Comparison of ENCODE assay signal across 19 cellular contexts in genomic region chr19:34692541-34692940, GRCh38. TPM values are rescaled to one million over a fixed set of nuclear protein-coding genes. Genes with fewer than 3 reads are reported as not detected.
DNase-seq lines count a peak whose midpoint lies in the region; ATAC-seq and TF ChIP-seq lines count a peak whose summit lies in the region.
"Had no signal": no experiment of that assay in that cellular context is flagged by ENCODE, and none has a peak within 500 bp of the region (broad histone marks: within the 10 kb centered on the region; RNA-seq: fewer than 3 reads in every experiment).

No MANE protein-coding gene starts in this region.

- no peak for TF ChIP-seq CTCF in Panc1 (IDR thresholded peaks at IDR 0.05)

- 42% methylated on average over 2 of the region's 2 CpGs for WGBS in right cardiac atrium

- H3K9me3 ChIP-seq in right cardiac atrium (ENCODE audit: control insufficient read depth, low read length) = no peaks in the 10 kb centered on the region
- H3K9me3 ChIP-seq in Panc1 (ENCODE audit: control insufficient read depth, insufficient read depth, low read depth, low read length) = no peaks in the 10 kb centered on the region; the same call in 1 of the 2 replicates

- no peaks in the 10 kb centered on the region for H3K4me1 ChIP-seq in right cardiac atrium (ENCODE audit: control insufficient read depth, insufficient read depth, low read length)
- H3K4me1 ChIP-seq in Panc1 (ENCODE audit: control insufficient read depth, insufficient read depth, low read length) = no peaks in the 10 kb centered on the region

- H3K4me3 ChIP-seq in right cardiac atrium (ENCODE audit: low read length) (no peak overlapping the region), Panc1 (ENCODE audit: low read depth in 2 of 2, low read length in 2 of 2) (no peak overlapping the region)
- H3K4me3 ChIP-seq: GM23248 had no signal

- DNase-seq in right cardiac atrium = no peak
- no peak for DNase-seq in Right ventricle myocardium superior
- DNase-seq in Panc1 (ENCODE audit: low read depth, low spot score) = no peak
- peak; percentile 15 for DNase-seq in dermis blood vessel endothelial cell
- no peak for DNase-seq in head of caudate nucleus
- no peak for DNase-seq in effector CD4-positive, alpha-beta T cell
- DNase-seq in NCI-H2029 (lab: John Stamatoyannopoulos, UW) = no peak
- DNase-seq: CD4-positive, alpha-beta T cell; GF-D8; GM23248; HCEC 1CT; Karpas-422; MM.1S; NCI-H1105; NCI-H2081 treated with DMSO at 0.1 percent for 48 hours; NCI-H510A had no signal

- H3K27ac ChIP-seq in right cardiac atrium (ENCODE audit: low read length) (no peak overlapping the region), Panc1 (ENCODE audit: low read length) (no peak overlapping the region)
- H3K27ac ChIP-seq: GM23248 had no signal

- ATAC-seq in right cardiac atrium (peak; percentile 44 to 68), Right ventricle myocardium superior (ENCODE audit: poor library complexity) (no peak), Panc1 (peak; percentile 39; the same call in 1 of the 2 replicates), HG03196 (IDR thresholded peaks at IDR 0.05; ENCODE audit: unreplicated experiment) (no peak)

- in situ Hi-C loops in Panc1 (cut with HindIII; ENCODE audit: low pct_unique_long_range_greater_than_20kb, low sequenced_read_pairs) = no loop called here

- intact Hi-C loops in right cardiac atrium (cut with DNase I) = no loop called here
- intact Hi-C loops in Right ventricle myocardium superior (cut with DNase I) = no loop called here
- intact Hi-C loops in Panc1 (cut with micrococcal nuclease; ENCODE audit: unreplicated experiment) = no loop called here
- intact Hi-C loops in head of caudate nucleus (cut with DNase I) = no loop called here

- H3K27me3 ChIP-seq in right cardiac atrium (ENCODE audit: control insufficient read depth, insufficient read depth) (no peaks in the 10 kb centered on the region), Panc1 (ENCODE audit: control insufficient read depth, insufficient read depth, low read length) (no peaks in the 10 kb centered on the region)

- H3K36me3 ChIP-seq in Panc1 (ENCODE audit: control insufficient read depth, insufficient read depth, low read length) = no peaks in the 10 kb centered on the region

- POLR2A ChIA-PET in Panc1 (lab: Charles Lee) = no interaction called here

- BruUV-seq in Panc1 (replicated peaks; lab: Mats Ljungman, UMichigan) = no TSS peak

- CTCF ChIA-PET in Panc1 (lab: Charles Lee) = no interaction called here

RNA-seq across cellular contexts. Expression of gene ZNF302, which starts 15.1 kb away (rescaled TPM):
- 10 to 100 TPM; 30.2 to 47.3 (median 41.3) TPM for total RNA-seq in right cardiac atrium
- polyA plus RNA-seq in right cardiac atrium = 25.1 TPM
- total RNA-seq in Right ventricle myocardium superior = 39.8 TPM
- total RNA-seq in Panc1 (2021; ENCODE audit: unreplicated experiment) = 26.4 TPM
- polyA plus RNA-seq in Panc1 (2012; ENCODE audit: insufficient read length) = 11.9 TPM
- total RNA-seq in dermis blood vessel endothelial cell = 15.8 and 19.4 TPM in 2 replicates

RNA-seq across cellular contexts. Expression of gene SCGB2B2, which starts 15.6 kb away (rescaled TPM):
- total RNA-seq in right cardiac atrium (under 1 TPM; 0.37 to 0.72 (median 0.55) TPM), Right ventricle myocardium superior (0.13 TPM), Panc1 (2021; ENCODE audit: unreplicated experiment) (0.59 TPM), dermis blood vessel endothelial cell (not detected in 2 replicates)
- 0.68 TPM for polyA plus RNA-seq in right cardiac atrium
- polyA plus RNA-seq in Panc1 (2012; ENCODE audit: insufficient read length) = 0.21 TPM
- total RNA-seq: GM23248, SK-MEL-5 had no signal
- polyA plus RNA-seq: BJ, GM23248 had no signal

RNA-seq across cellular contexts. Expression of gene ZNF181, which starts 41.5 kb away (rescaled TPM):
- total RNA-seq in right cardiac atrium = 10 to 100 TPM; 18.3 to 24.7 (median 20.8) TPM
- 15.1 TPM for polyA plus RNA-seq in right cardiac atrium
- 22.0 TPM for total RNA-seq in Right ventricle myocardium superior
- total RNA-seq in Panc1 (2021; ENCODE audit: unreplicated experiment) = 11.5 TPM
- 5.3 TPM for polyA plus RNA-seq in Panc1 (2012; ENCODE audit: insufficient read length)
- 16.7 and 17.2 TPM in 2 replicates for total RNA-seq in dermis blood vessel endothelial cell

Comparison
In these comparisons a context has a peak if more than half of its experiments do, and no peak if none do; other contexts are left out.
1. ATAC-seq: peak in right cardiac atrium (2 of 2) and Panc1 (single experiment); none in Right ventricle myocardium superior (single experiment) and HG03196 (single experiment).